Comparison of ENCODE assay signal across 29 cellular contexts in genomic region chr19:31500921-31501320, GRCh38.
"Had no signal": no experiment of that assay in that cellular context is flagged by ENCODE, and none has a peak within 500 bp of the region (broad histone marks: within the 10 kb centered on the region; RNA-seq: fewer than 3 reads in every experiment).

No MANE protein-coding gene starts in this region.

- ATAC-seq: activated CD4-positive, CD25-positive, alpha-beta regulatory T cell treated with anti-CD3 and anti-CD28 coated beads, Interleukin-2, amount 50 U/mL, for 24 hours; activated CD8-positive, alpha-beta memory T cell treated with anti-CD3 and anti-CD28 coated beads, Interleukin-2, amount 10 ng/mL, durations not matched to agents 7 days and 5 days; activated CD8-positive, alpha-beta T cell treated with anti-CD3 and anti-CD28 coated beads, Interleukin-2, amount 10 ng/mL, durations not matched to agents 7 days and 5 days; activated naive CD4-positive, alpha-beta T cell treated with anti-CD3 and anti-CD28 coated beads, Interleukin-2, amount 50 U/mL, for 72 hours; activated T-cell treated with anti-CD3 and anti-CD28 coated beads, Interleukin-2, amount 50 U/mL, for 72 hours; esophagus mucosa; T-helper 17 cell had no signal

- H3K36me3 Mint-ChIP-seq: activated CD4-positive, alpha-beta memory T cell treated with anti-CD3 and anti-CD28 coated beads for 36 hours; activated CD8-positive, alpha-beta memory T cell treated with anti-CD3 and anti-CD28 coated beads, Interleukin-2, amount 10 ng/mL, durations not matched to agents 7 days and 5 days; activated naive CD4-positive, alpha-beta T cell treated with anti-CD3 and anti-CD28 coated beads, Interleukin-2, amount 10 ng/mL, durations not matched to agents 7 days and 5 days; activated naive CD4-positive, alpha-beta T cell treated with anti-CD3 and anti-CD28 coated beads, Interleukin-2, amount 50 U/mL, for 72 hours; activated naive CD8-positive, alpha-beta T cell treated with anti-CD3 and anti-CD28 coated beads, Interleukin-2, amount 10 ng/mL, durations not matched to agents 7 days and 5 days; brain had no signal

- H3K27ac Mint-ChIP-seq: activated B cell treated with CpG ODN at 0.5 μM for 24 hours; activated CD4-positive, alpha-beta memory T cell treated with anti-CD3 and anti-CD28 coated beads for 36 hours; activated CD8-positive, alpha-beta memory T cell treated with anti-CD3 and anti-CD28 coated beads, Interleukin-2, amount 10 ng/mL, durations not matched to agents 7 days and 5 days; activated CD8-positive, alpha-beta T cell treated with anti-CD3 and anti-CD28 coated beads, Interleukin-2, amount 10 ng/mL, durations not matched to agents 7 days and 5 days; activated naive CD4-positive, alpha-beta T cell treated with anti-CD3 and anti-CD28 coated beads, Interleukin-2, amount 10 ng/mL, durations not matched to agents 7 days and 5 days; activated naive CD8-positive, alpha-beta T cell treated with anti-CD3 and anti-CD28 coated beads, Interleukin-2, amount 10 ng/mL, durations not matched to agents 7 days and 5 days; activated T-cell treated with anti-CD3 and anti-CD28 coated beads, Interleukin-2, amount 50 U/mL, for 24 hours; activated T-cell treated with anti-CD3 and anti-CD28 coated beads, Interleukin-2, amount 50 U/mL, for 72 hours; endodermal cell; T-helper 17 cell; T-helper 2 cell treated with Interferon-gamma antibody and Interleukin-4, amounts not matched to agents 5 μg/mL and 100 μg/mL, for 36 hours had no signal

- H3K4me1 Mint-ChIP-seq: activated B cell treated with CpG ODN at 0.5 μM for 24 hours; activated CD8-positive, alpha-beta memory T cell treated with anti-CD3 and anti-CD28 coated beads, Interleukin-2, amount 10 ng/mL, durations not matched to agents 7 days and 5 days; activated naive CD4-positive, alpha-beta T cell treated with anti-CD3 and anti-CD28 coated beads, Interleukin-2, amount 10 ng/mL, durations not matched to agents 7 days and 5 days; activated naive CD8-positive, alpha-beta T cell treated with anti-CD3 and anti-CD28 coated beads, Interleukin-2, amount 10 ng/mL, durations not matched to agents 7 days and 5 days; endodermal cell had no signal

- H3K9me3 Mint-ChIP-seq: activated B cell treated with CpG ODN at 0.5 μM for 24 hours; activated CD4-positive, alpha-beta memory T cell treated with anti-CD3 and anti-CD28 coated beads for 36 hours; activated naive CD4-positive, alpha-beta T cell treated with anti-CD3 and anti-CD28 coated beads, Interleukin-2, amount 10 ng/mL, durations not matched to agents 7 days and 5 days; activated naive CD4-positive, alpha-beta T cell treated with anti-CD3 and anti-CD28 coated beads, Interleukin-2, amount 50 U/mL, for 72 hours; activated naive CD8-positive, alpha-beta T cell treated with anti-CD3 and anti-CD28 coated beads, Interleukin-2, amount 10 ng/mL, durations not matched to agents 7 days and 5 days; activated T-cell treated with anti-CD3 and anti-CD28 coated beads, Interleukin-2, amount 50 U/mL, for 24 hours; activated T-cell treated with anti-CD3 and anti-CD28 coated beads, Interleukin-2, amount 50 U/mL, for 72 hours; endodermal cell; T-helper 2 cell treated with Interferon-gamma antibody and Interleukin-4, amounts not matched to agents 5 μg/mL and 100 μg/mL, for 36 hours had no signal

- H3K27me3 Mint-ChIP-seq: activated B cell treated with CpG ODN at 0.5 μM for 24 hours; activated CD8-positive, alpha-beta memory T cell treated with anti-CD3 and anti-CD28 coated beads, Interleukin-2, amount 10 ng/mL, durations not matched to agents 7 days and 5 days; activated naive CD4-positive, alpha-beta T cell treated with anti-CD3 and anti-CD28 coated beads, Interleukin-2, amount 10 ng/mL, durations not matched to agents 7 days and 5 days had no signal

- H3K4me3 Mint-ChIP-seq: activated B cell treated with CpG ODN at 0.5 μM for 24 hours; activated CD4-positive, alpha-beta memory T cell treated with anti-CD3 and anti-CD28 coated beads for 36 hours; activated CD8-positive, alpha-beta memory T cell treated with anti-CD3 and anti-CD28 coated beads, Interleukin-2, amount 10 ng/mL, durations not matched to agents 7 days and 5 days; activated CD8-positive, alpha-beta T cell treated with anti-CD3 and anti-CD28 coated beads, Interleukin-2, amount 10 ng/mL, durations not matched to agents 7 days and 5 days; activated naive CD4-positive, alpha-beta T cell treated with anti-CD3 and anti-CD28 coated beads, Interleukin-2, amount 10 ng/mL, durations not matched to agents 7 days and 5 days; activated naive CD8-positive, alpha-beta T cell treated with anti-CD3 and anti-CD28 coated beads, Interleukin-2, amount 10 ng/mL, durations not matched to agents 7 days and 5 days; activated T-cell treated with anti-CD3 and anti-CD28 coated beads, Interleukin-2, amount 50 U/mL, for 24 hours; activated T-cell treated with anti-CD3 and anti-CD28 coated beads, Interleukin-2, amount 50 U/mL, for 72 hours; brain; endodermal cell; T-helper 17 cell; T-helper 2 cell treated with Interferon-gamma antibody and Interleukin-4, amounts not matched to agents 5 μg/mL and 100 μg/mL, for 36 hours had no signal

- DNase-seq: activated B cell treated with CpG ODN at 0.5 μM for 24 hours; activated CD4-positive, alpha-beta memory T cell treated with anti-CD3 and anti-CD28 coated beads for 36 hours; activated CD4-positive, alpha-beta T cell treated with anti-CD3 and anti-CD28 coated beads for 48 hours; activated CD8-positive, alpha-beta memory T cell treated with anti-CD3 and anti-CD28 coated beads, Interleukin-2, amount 10 ng/mL, durations not matched to agents 7 days and 5 days; activated CD8-positive, alpha-beta memory T cell treated with anti-CD3 and anti-CD28 coated beads, Interleukin-2, amount 50 U/mL, for 4 hours; activated CD8-positive, alpha-beta T cell treated with anti-CD3 and anti-CD28 coated beads, Interleukin-2, amount 10 ng/mL, durations not matched to agents 7 days and 5 days; activated gamma-delta T cell; activated naive CD4-positive, alpha-beta T cell; activated naive CD4-positive, alpha-beta T cell treated with anti-CD3 and anti-CD28 coated beads, Interleukin-2, amount 10 ng/mL, durations not matched to agents 7 days and 5 days; activated naive CD8-positive, alpha-beta T cell treated with anti-CD3 and anti-CD28 coated beads, Interleukin-2, amount 10 ng/mL, durations not matched to agents 7 days and 5 days; activated T-cell treated with anti-CD3 and anti-CD28 coated beads for 4 hours; activated T-cell treated with anti-CD3 and anti-CD28 coated beads, Interleukin-2, amount 50 U/mL, for 24 hours; activated T-cell treated with anti-CD3 and anti-CD28 coated beads, Interleukin-2, amount 50 U/mL, for 72 hours; central memory CD4-positive, alpha-beta T cell; cerebellar nuclear complex; colonic mucosa; effector memory CD4-positive, alpha-beta T cell; endodermal cell; foreskin fibroblast; glutamatergic neuron; T-helper 1 cell; T-helper 17 cell; T1000; WERI-Rb-1 had no signal
